ENCODE assay signal across 8 cellular contexts in genomic region chr17:21043296-21044232, GRCh38. TPM values are rescaled to one million over a fixed set of nuclear protein-coding genes. Genes with fewer than 3 reads are reported as not detected.
DNase-seq lines count a peak whose midpoint lies in the region; ATAC-seq and TF ChIP-seq lines count a peak whose summit lies in the region.

No MANE protein-coding gene starts in this region.

- peak; percentile 77 for TF ChIP-seq POLR2A in right lobe of liver (IDR thresholded peaks at IDR 0.05)

- H3K27ac ChIP-seq in cingulate gyrus (ENCODE audit: low read depth, low read length) (peak overlapping the region; percentile 96), right lobe of liver (peak overlapping the region; percentile 97 to 100 (median 97))

- peak; percentile 86 for ATAC-seq in GM18868 (IDR thresholded peaks at IDR 0.05; ENCODE audit: unreplicated experiment)
- peak; percentile 80 for ATAC-seq in HG03103 (IDR thresholded peaks at IDR 0.05; ENCODE audit: low read depth, unreplicated experiment)
- ATAC-seq in activated CD4-positive, CD25-positive, alpha-beta regulatory T cell treated with anti-CD3 and anti-CD28 coated beads, Interleukin-2, amount 50 U/mL, for 24 hours = peak; percentile 91
- peak; percentile 86 to 96 (median 90) for ATAC-seq in right lobe of liver

- TF ChIP-seq CTCF in AG04449 (IDR thresholded peaks at IDR 0.05; ENCODE audit: insufficient read depth, low read length, missing control alignments) = peak; percentile 89
- peak; percentile 86 to 96 (median 90) for TF ChIP-seq CTCF in right lobe of liver (IDR thresholded peaks at IDR 0.05)

- DNase-seq in AG04449 (ENCODE audit: low read depth, low spot score) (peak; percentile 90), NCI-H2196 treated with DMSO at 0.1 percent for 48 hours (lab: John Stamatoyannopoulos, UW; ENCODE audit: unreplicated experiment) (peak; percentile 90), right lobe of liver (peak; percentile 99)
- peak; percentile 95 for DNase-seq in stimulated activated CD4-positive, alpha-beta T cell treated with anti-CD3 and anti-CD28 coated beads, Interleukin-4, amount 100 ng/mL, for 4 hours

- H3K4me3 ChIP-seq in AG04449 (ENCODE audit: low read depth, low read length) = peak overlapping the region; percentile 65
- H3K4me3 ChIP-seq in right lobe of liver = peak overlapping the region; percentile 57 to 83 (median 80)

- intact Hi-C loops in right lobe of liver (cut with DNase I) = no loop called here

- CTCF ChIA-PET in AG04449 (lab: Yijun Ruan, JAX) = interaction anchor here (0.6 to 3.3 kb wide), 17 partner anchors 9 to 275 kb away, joined by 3 to 24 read pairs (median 4); no protein-coding TSS in a partner anchor

- H3K9me3 ChIP-seq in right lobe of liver = no peaks in the 10 kb centered on the region

- POLR2A ChIA-PET in AG04449 (lab: Yijun Ruan, JAX) = interaction anchor here (0.6 to 1.9 kb wide), 8 partner anchors 9 to 210 kb away, joined by 3 to 9 read pairs (median 4); partner anchors contain the start of gene NATD1

- H3K4me1 ChIP-seq in right lobe of liver = peaks cover 0 to 21% (median 6%) of the 10 kb centered on the region in 4 donors

- H3K36me3 ChIP-seq in right lobe of liver = no peaks in the 10 kb centered on the region

- WGBS in right lobe of liver (ENCODE audit: insufficient coverage, low coverage, low lambda C conversion rate, missing lambda C conversion rate) = 4% methylated on average over 24 of the region's 50 CpGs

- H3K27me3 ChIP-seq in right lobe of liver = no peaks in the 10 kb centered on the region

RNA-seq across cellular contexts. Expression of gene USP22, which starts 0.8 kb away (rescaled TPM):
- 10 to 100 TPM; 69.8 to 81.2 (median 77.7) TPM for total RNA-seq in right lobe of liver

Comparison
In these comparisons a context has a peak if more than half of its experiments do, and no peak if none do; other contexts are left out.
1. Peak in every context shown above with its lines: DNase-seq, ATAC-seq, H3K4me3 ChIP-seq and H3K27ac ChIP-seq.